Comparison of ENCODE assay signal across 8 cellular contexts in the genomic region with DNA sequence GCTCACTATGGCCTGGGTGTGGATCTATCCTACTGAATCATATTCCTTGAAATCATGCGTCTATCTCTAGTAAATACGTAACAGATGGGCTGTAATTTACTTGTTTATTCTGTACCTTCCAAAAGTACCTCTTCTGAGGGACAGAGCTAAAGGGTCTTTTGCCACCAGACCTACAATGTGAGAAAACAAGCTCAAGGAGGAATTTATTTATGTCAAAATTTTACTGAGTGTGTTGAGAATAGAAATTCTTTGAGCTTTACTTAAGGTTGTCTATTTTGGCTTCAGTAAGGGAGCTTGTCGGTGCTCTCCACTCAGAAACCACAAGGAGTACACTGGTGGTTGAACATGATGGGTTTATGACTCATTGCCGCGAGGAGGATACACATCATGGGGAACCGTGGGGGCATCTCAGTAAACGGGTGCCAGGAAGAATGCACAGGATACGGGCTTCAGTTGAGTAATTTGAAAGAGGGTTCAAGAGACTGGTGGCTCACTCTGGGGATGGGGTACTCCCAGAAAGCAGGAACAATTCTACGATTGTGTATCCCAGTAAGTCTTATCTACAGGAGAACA. TPM values are rescaled to one million over a fixed set of nuclear protein-coding genes. Genes with fewer than 3 reads are reported as not detected.
DNase-seq lines count a peak whose midpoint lies in the region; ATAC-seq and TF ChIP-seq lines count a peak whose summit lies in the region.

No MANE protein-coding gene starts in this region.

- DNase-seq in NCI-H2029 (lab: John Stamatoyannopoulos, UW) (peak; percentile 76), iris pigment epithelial cell (ENCODE audit: low read depth) (peak; percentile 52), endothelial cell (ENCODE audit: low spot score) (no peak), ecto neural progenitor cell (ENCODE audit: low spot score) (no peak), NCI-H345 (lab: John Stamatoyannopoulos, UW) (no peak), left ventricle myocardium inferior (no peak)

- H3K36me3 Mint-ChIP-seq in endothelial cell (ENCODE audit: low read depth, unreplicated experiment): no peaks in the 10 kb centered on the region

- H3K4me1 Mint-ChIP-seq in endothelial cell (ENCODE audit: unreplicated experiment): peaks cover 2% of the 10 kb centered on the region

- POLR2A ChIA-PET in HEK293 (lab: Yijun Ruan, JAX): no interaction called here

- H3K9me3 ChIP-seq in HEK293 (ENCODE audit: control insufficient read depth, insufficient read depth, low read depth, low read length) (no peaks in the 10 kb centered on the region), left ventricle myocardium inferior (replicated peaks) (no peaks in the 10 kb centered on the region)

- TF ChIP-seq CTCF in HEK293 (tag by site-specific recombination; IDR thresholded peaks at IDR 0.05) (no peak), endothelial cell (IDR thresholded peaks at IDR 0.05; ENCODE audit: unreplicated experiment) (no peak), left ventricle myocardium inferior (IDR thresholded peaks at IDR 0.05; ENCODE audit: borderline replicate concordance) (no peak)

- H3K27ac ChIP-seq in HEK293 (ENCODE audit: extremely low read depth, low read depth, low read length) (no peak overlapping the region; the same call in 1 of the 2 replicates), left ventricle myocardium inferior (replicated peaks) (no peak overlapping the region)

- peak; percentile 77 for ATAC-seq in GM18511 (IDR thresholded peaks at IDR 0.05; ENCODE audit: unreplicated experiment)

- no peak overlapping the region for H3K4me3 Mint-ChIP-seq in endothelial cell (ENCODE audit: unreplicated experiment)

- H3K27ac Mint-ChIP-seq in endothelial cell (ENCODE audit: unreplicated experiment): no peak overlapping the region

- CTCF ChIA-PET in HEK293 (lab: Yijun Ruan, JAX): no interaction called here

- H3K4me1 ChIP-seq in HEK293 (ENCODE audit: control insufficient read depth, insufficient read depth, low read length) (peaks cover 11% of the 10 kb centered on the region), left ventricle myocardium inferior (peaks cover 35% of the 10 kb centered on the region)

- H3K27me3 ChIP-seq in left ventricle myocardium inferior (ENCODE audit: low read depth): no peaks in the 10 kb centered on the region

- no peak overlapping the region for H3K4me3 ChIP-seq in HEK293 (ENCODE audit: low read depth, low read length)
- no peak overlapping the region for H3K4me3 ChIP-seq in left ventricle myocardium inferior

- no peaks in the 10 kb centered on the region for H3K27me3 Mint-ChIP-seq in endothelial cell (ENCODE audit: unreplicated experiment)

- no peaks in the 10 kb centered on the region for H3K9me3 Mint-ChIP-seq in endothelial cell (ENCODE audit: unreplicated experiment)

- H3K36me3 ChIP-seq in HEK293 (ENCODE audit: control insufficient read depth in 2 of 2, insufficient read depth in 1 of 2, low read length in 2 of 2) (no peaks in the 10 kb centered on the region), left ventricle myocardium inferior (no peaks in the 10 kb centered on the region)

- intact Hi-C loops in left ventricle myocardium inferior (cut with micrococcal nuclease): no loop called here

TF ChIP-seq in HEK293, 187 proteins besides CTCF, POLR2A, EP300 and RAD21 (continues in another document):
- TF ChIP-seq REPIN1 (tag by site-specific recombination; IDR thresholded peaks at IDR 0.05; ENCODE audit: low read depth) (no peak), ZNF843 (tag by site-specific recombination; IDR thresholded peaks at IDR 0.05) (no peak), SP2 (tag by site-specific recombination; IDR thresholded peaks at IDR 0.05) (no peak), ZNF248 (tag by site-specific recombination; IDR thresholded peaks at IDR 0.05) (no peak), ZNF214 (tag by site-specific recombination; IDR thresholded peaks at IDR 0.05; ENCODE audit: borderline replicate concordance) (no peak), ZNF660 (tag by site-specific recombination; IDR thresholded peaks at IDR 0.05) (0 out of 2 replicates have a peak, but pooled peaks have one; percentile 29), SCRT2 (tag by site-specific recombination; IDR thresholded peaks at IDR 0.05) (peak; percentile 77), HOXC10 (CRISPR knock-in tag; IDR thresholded peaks at IDR 0.05) (no peak), ZNF394 (tag by site-specific recombination; IDR thresholded peaks at IDR 0.05; ENCODE audit: borderline replicate concordance) (peak; percentile 44; the same call in 1 of the 2 replicates), ZNF146 (tag by site-specific recombination; IDR thresholded peaks at IDR 0.05) (no peak), ZNF19 (tag by site-specific recombination; IDR thresholded peaks at IDR 0.05; ENCODE audit: low read depth) (no peak), ZNF423 (tag by site-specific recombination; IDR thresholded peaks at IDR 0.05) (no peak)
- TF ChIP-seq, protein P1, sequence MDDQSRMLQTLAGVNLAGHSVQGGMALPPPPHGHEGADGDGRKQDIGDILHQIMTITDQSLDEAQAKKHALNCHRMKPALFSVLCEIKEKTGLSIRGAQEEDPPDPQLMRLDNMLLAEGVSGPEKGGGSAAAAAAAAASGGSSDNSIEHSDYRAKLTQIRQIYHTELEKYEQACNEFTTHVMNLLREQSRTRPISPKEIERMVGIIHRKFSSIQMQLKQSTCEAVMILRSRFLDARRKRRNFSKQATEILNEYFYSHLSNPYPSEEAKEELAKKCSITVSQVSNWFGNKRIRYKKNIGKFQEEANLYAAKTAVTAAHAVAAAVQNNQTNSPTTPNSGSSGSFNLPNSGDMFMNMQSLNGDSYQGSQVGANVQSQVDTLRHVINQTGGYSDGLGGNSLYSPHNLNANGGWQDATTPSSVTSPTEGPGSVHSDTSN (CRISPR knock-in tag; IDR thresholded peaks at IDR 0.05): no peak
- TF ChIP-seq, protein P2, sequence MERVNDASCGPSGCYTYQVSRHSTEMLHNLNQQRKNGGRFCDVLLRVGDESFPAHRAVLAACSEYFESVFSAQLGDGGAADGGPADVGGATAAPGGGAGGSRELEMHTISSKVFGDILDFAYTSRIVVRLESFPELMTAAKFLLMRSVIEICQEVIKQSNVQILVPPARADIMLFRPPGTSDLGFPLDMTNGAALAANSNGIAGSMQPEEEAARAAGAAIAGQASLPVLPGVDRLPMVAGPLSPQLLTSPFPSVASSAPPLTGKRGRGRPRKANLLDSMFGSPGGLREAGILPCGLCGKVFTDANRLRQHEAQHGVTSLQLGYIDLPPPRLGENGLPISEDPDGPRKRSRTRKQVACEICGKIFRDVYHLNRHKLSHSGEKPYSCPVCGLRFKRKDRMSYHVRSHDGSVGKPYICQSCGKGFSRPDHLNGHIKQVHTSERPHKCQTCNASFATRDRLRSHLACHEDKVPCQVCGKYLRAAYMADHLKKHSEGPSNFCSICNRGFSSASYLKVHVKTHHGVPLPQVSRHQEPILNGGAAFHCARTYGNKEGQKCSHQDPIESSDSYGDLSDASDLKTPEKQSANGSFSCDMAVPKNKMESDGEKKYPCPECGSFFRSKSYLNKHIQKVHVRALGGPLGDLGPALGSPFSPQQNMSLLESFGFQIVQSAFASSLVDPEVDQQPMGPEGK (tag by site-specific recombination; IDR thresholded peaks at IDR 0.05): 0 out of 2 replicates have a peak, but pooled peaks have one; percentile 21
- TF ChIP-seq, protein P3, sequence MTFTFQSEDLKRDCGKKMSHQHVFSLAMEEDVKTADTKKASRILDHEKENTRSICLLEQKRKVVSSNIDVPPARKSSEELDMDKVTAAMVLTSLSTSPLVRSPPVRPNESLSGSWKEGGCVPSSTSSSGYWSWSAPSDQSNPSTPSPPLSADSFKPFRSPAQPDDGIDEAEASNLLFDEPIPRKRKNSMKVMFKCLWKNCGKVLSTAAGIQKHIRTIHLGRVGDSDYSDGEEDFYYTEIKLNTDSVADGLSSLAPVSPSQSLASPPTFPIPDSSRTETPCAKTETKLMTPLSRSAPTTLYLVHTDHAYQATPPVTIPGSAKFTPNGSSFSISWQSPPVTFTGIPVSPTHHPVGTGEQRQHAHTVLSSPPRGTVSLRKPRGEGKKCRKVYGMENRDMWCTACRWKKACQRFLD (tag by site-specific recombination; IDR thresholded peaks at IDR 0.05): no peak
- TF ChIP-seq, protein P4, sequence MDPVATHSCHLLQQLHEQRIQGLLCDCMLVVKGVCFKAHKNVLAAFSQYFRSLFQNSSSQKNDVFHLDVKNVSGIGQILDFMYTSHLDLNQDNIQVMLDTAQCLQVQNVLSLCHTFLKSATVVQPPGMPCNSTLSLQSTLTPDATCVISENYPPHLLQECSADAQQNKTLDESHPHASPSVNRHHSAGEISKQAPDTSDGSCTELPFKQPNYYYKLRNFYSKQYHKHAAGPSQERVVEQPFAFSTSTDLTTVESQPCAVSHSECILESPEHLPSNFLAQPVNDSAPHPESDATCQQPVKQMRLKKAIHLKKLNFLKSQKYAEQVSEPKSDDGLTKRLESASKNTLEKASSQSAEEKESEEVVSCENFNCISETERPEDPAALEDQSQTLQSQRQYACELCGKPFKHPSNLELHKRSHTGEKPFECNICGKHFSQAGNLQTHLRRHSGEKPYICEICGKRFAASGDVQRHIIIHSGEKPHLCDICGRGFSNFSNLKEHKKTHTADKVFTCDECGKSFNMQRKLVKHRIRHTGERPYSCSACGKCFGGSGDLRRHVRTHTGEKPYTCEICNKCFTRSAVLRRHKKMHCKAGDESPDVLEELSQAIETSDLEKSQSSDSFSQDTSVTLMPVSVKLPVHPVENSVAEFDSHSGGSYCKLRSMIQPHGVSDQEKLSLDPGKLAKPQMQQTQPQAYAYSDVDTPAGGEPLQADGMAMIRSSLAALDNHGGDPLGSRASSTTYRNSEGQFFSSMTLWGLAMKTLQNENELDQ (tag by site-specific recombination; IDR thresholded peaks at IDR 0.05; ENCODE audit: low read depth): no peak
- TF ChIP-seq, protein P5, sequence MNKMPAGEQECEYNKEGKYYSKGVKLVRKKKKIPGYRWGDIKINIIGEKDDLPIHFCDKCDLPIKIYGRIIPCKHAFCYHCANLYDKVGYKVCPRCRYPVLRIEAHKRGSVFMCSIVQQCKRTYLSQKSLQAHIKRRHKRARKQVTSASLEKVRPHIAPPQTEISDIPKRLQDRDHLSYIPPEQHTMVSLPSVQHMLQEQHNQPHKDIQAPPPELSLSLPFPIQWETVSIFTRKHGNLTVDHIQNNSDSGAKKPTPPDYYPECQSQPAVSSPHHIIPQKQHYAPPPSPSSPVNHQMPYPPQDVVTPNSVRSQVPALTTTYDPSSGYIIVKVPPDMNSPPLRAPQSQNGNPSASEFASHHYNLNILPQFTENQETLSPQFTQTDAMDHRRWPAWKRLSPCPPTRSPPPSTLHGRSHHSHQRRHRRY (tag by site-specific recombination; IDR thresholded peaks at IDR 0.05): no peak

RNA-seq across cellular contexts. Expression of a gene that starts 3.0 kb away (rescaled TPM):
- total RNA-seq in endothelial cell (ENCODE audit: unreplicated experiment) (47.2 TPM), left ventricle myocardium inferior (267 TPM)

Comparison
In these comparisons a context has a peak if more than half of its experiments do, and no peak if none do; other contexts are left out.
1. DNase-seq: peak in NCI-H2029 (single experiment) and iris pigment epithelial cell (single experiment); none in endothelial cell (single experiment), ecto neural progenitor cell (single experiment), NCI-H345 (single experiment) and left ventricle myocardium inferior (single experiment).